Comparison of ENCODE assay signal across 1 cellular context in genomic region chr6:37876843-37877242, GRCh38.
TF ChIP-seq lines count a peak whose summit lies in the region.

No MANE protein-coding gene starts in this region.

TF ChIP-seq in HEK293, 187 proteins besides CTCF, POLR2A, EP300 and RAD21 (continued from another document):
- TF ChIP-seq ZBTB44 (tag by site-specific recombination; IDR thresholded peaks at IDR 0.05) = peak; percentile 73
- TF ChIP-seq, protein P1, sequence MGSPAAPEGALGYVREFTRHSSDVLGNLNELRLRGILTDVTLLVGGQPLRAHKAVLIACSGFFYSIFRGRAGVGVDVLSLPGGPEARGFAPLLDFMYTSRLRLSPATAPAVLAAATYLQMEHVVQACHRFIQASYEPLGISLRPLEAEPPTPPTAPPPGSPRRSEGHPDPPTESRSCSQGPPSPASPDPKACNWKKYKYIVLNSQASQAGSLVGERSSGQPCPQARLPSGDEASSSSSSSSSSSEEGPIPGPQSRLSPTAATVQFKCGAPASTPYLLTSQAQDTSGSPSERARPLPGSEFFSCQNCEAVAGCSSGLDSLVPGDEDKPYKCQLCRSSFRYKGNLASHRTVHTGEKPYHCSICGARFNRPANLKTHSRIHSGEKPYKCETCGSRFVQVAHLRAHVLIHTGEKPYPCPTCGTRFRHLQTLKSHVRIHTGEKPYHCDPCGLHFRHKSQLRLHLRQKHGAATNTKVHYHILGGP (tag by site-specific recombination; IDR thresholded peaks at IDR 0.05) = 0 out of 2 replicates have a peak, but pooled peaks have one; percentile 5
